Comparison of ENCODE assay signal across 12 cellular contexts in genomic region chr21:33234618-33235520, GRCh38. TPM values are rescaled to one million over a fixed set of nuclear protein-coding genes. Genes with fewer than 3 reads are reported as not detected.
DNase-seq lines count a peak whose midpoint lies in the region; ATAC-seq lines count a peak whose summit lies in the region.
"Had no signal": no experiment of that assay in that cellular context is flagged by ENCODE, and none has a peak within 500 bp of the region (broad histone marks: within the 10 kb centered on the region; RNA-seq: fewer than 3 reads in every experiment).

No MANE protein-coding gene starts in this region.

- H3K9ac ChIP-seq in iPS-20b (ENCODE audit: low read depth, low read length), result no peak overlapping the region; the same call in 1 of the 2 replicates

- peaks cover 19% of the 10 kb centered on the region for H3K4me1 ChIP-seq in iPS-20b (ENCODE audit: insufficient read depth, low read length)

- CTCF ChIA-PET in T-cell (lab: Charles Lee), result interaction anchor here (0.5 to 1.5 kb wide), 4 partner anchors 12 to 627 kb away, joined by 3 to 6 read pairs (median 4); no protein-coding TSS in a partner anchor

- peak overlapping the region; percentile 83 to 87 for H3K27ac Mint-ChIP-seq in T-cell

- peak overlapping the region; percentile 13; the same call in 1 of the 2 replicates for H3K4me3 ChIP-seq in iPS-20b (ENCODE audit: low read length)
- H3K4me3 ChIP-seq: vagina had no signal

- no peaks in the 10 kb centered on the region for H3K27me3 Mint-ChIP-seq in T-cell

- H3K4me1 Mint-ChIP-seq in T-cell, result peaks cover 76 to 89% (median 78%) of the 10 kb centered on the region in 3 donors

- H3K36me3 Mint-ChIP-seq in T-cell, result peaks cover 20% of the 10 kb centered on the region

- peaks cover 35% of the 10 kb centered on the region for H3K9me3 ChIP-seq in iPS-20b (ENCODE audit: insufficient read depth, low read depth, low read length)
- H3K9me3 ChIP-seq: vagina had no signal

- no peak for ATAC-seq in T-cell (replicated peaks in 1 of 4)
- no peak for ATAC-seq in esophagus mucosa
- ATAC-seq in HG03097 (IDR thresholded peaks at IDR 0.05; ENCODE audit: low FRiP score, unreplicated experiment), result no peak

- peak; percentile 34 for DNase-seq in stimulated activated naive CD4-positive, alpha-beta T cell treated with Interleukin-2 at 50 U/mL for 16 hours (lab: John Stamatoyannopoulos, UW)
- DNase-seq in stimulated activated naive CD4-positive, alpha-beta T cell (lab: John Stamatoyannopoulos, UW), result no peak
- no peak for DNase-seq in T-cell
- DNase-seq in RKO (ENCODE audit: low spot score), result no peak
- DNase-seq in NOMO-1 (lab: John Stamatoyannopoulos, UW; ENCODE audit: unreplicated experiment in 2 of 2), result no peak
- DNase-seq: midbrain; NCI-H1436; stimulated activated CD8-positive, alpha-beta memory T cell treated with anti-CD3 and anti-CD28 coated beads, Interleukin-4, amount 100 ng/mL, for 48 hours had no signal

- POLR2A ChIA-PET in T-cell (lab: Charles Lee), result interaction anchor here (0.6 to 1.2 kb wide), 4 partner anchors 8 to 465 kb away, joined by 3 to 4 read pairs (median 4); partner anchors contain the start of gene IFNAR1 (in 1 of the 2)

- H3K27ac ChIP-seq in iPS-20b (ENCODE audit: low read length), result no peak overlapping the region
- H3K27ac ChIP-seq: vagina had no signal

- peaks cover 8% of the 10 kb centered on the region; the same call in 1 of the 2 replicates for H3K27me3 ChIP-seq in iPS-20b (ENCODE audit: insufficient read depth, low read length)
- H3K27me3 ChIP-seq: vagina had no signal

- peaks cover 6% of the 10 kb centered on the region for H3K36me3 ChIP-seq in iPS-20b (ENCODE audit: insufficient read depth, low read depth, low read length)
- H3K36me3 ChIP-seq: vagina had no signal

- H3K9me3 Mint-ChIP-seq in T-cell, result no peaks in the 10 kb centered on the region

- H3K4me3 Mint-ChIP-seq in T-cell, result peak overlapping the region in 2 of 3 donors; percentile 37 to 43

RNA-seq across cellular contexts. Expression of gene IFNAR2, which starts 5.1 kb away (rescaled TPM):
- total RNA-seq in T-cell, result 10 to 100 TPM; 43.7 to 80.1 (median 71.6) TPM
- 7.7 TPM for total RNA-seq in esophagus mucosa

RNA-seq across cellular contexts. Expression of gene IL10RB, which starts 31.3 kb away (rescaled TPM):
- total RNA-seq in T-cell, result 10 to 100 TPM; 19.5 to 29.6 (median 25.6) TPM
- total RNA-seq in esophagus mucosa, result 27.5 TPM
